ENCODE assay signal across 1 cellular context in the genomic region with DNA sequence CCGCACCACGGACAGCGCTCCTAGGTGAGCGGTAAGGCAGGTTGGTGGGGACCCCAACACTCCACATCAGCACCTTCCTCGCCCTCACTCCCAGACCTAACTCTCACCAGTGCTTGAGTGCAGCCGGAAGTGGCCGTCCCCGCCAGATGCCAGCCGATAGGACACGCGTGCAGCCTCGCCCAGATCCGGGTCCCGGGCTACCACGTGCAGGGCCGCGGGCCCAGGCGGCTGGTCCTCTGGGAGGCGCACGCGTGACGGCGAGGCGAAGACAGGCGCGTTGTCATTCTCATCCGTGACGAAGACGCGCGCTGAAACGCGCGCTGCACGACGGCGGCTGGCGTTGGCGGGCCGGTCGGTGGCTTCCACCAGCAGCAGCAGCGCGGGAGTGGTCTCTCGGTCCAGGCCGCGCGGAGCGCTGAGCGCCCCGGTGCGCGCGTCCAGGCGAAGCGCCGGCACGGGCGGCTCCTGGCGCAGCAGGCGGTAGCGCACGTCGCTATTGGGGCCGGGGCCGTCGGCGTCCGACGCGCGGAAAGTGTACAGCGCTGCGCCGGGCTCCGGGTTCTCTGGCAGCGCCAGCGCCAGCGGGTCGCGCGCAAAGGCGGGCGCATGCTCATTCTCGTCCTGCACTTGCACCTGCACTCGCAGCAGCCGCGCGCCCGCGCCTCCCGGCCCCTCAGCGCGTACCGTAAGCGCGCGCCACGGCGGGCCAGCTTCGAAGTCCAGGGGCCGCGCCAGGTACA.
TF ChIP-seq lines count a peak whose summit lies in the region.

No MANE protein-coding gene starts in this region.

TF ChIP-seq in A549, 52 proteins besides CTCF, POLR2A, EP300 and RAD21:
- TF ChIP-seq, protein P1, sequence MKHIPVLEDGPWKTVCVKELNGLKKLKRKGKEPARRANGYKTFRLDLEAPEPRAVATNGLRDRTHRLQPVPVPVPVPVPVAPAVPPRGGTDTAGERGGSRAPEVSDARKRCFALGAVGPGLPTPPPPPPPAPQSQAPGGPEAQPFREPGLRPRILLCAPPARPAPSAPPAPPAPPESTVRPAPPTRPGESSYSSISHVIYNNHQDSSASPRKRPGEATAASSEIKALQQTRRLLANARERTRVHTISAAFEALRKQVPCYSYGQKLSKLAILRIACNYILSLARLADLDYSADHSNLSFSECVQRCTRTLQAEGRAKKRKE (CRISPR knock-in tag; IDR thresholded peaks at IDR 0.05; ENCODE audit: low read depth): no peak
- TF ChIP-seq BHLHE40 (IDR thresholded peaks at IDR 0.05; ENCODE audit: low read depth, low read length): no peak
- TF ChIP-seq, protein P2, sequence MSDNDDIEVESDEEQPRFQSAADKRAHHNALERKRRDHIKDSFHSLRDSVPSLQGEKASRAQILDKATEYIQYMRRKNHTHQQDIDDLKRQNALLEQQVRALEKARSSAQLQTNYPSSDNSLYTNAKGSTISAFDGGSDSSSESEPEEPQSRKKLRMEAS (IDR thresholded peaks at IDR 0.05): peak; percentile 19; the same call in 1 of the 2 replicates
TF ChIP-seq in A549: peak in this region for 1.
